Comparison of ENCODE assay signal across 23 cellular contexts in genomic region chr1:109257682-109258421, GRCh38. TPM values are rescaled to one million over a fixed set of nuclear protein-coding genes. Genes with fewer than 3 reads are reported as not detected.
DNase-seq lines count a peak whose midpoint lies in the region; ATAC-seq, FAIRE-seq and TF ChIP-seq lines count a peak whose summit lies in the region.
"Had no signal": no experiment of that assay in that cellular context is flagged by ENCODE, and none has a peak within 500 bp of the region (broad histone marks: within the 10 kb centered on the region; RNA-seq: fewer than 3 reads in every experiment).

No MANE protein-coding gene starts in this region.

- H2BK15ac ChIP-seq in H9 (ENCODE audit: low read depth, low read length) (no peak overlapping the region), H1 (ENCODE audit: low read length) (0 out of 2 replicates have a peak overlapping the region, but pooled peaks have one; percentile 8)

- H4K20me1 ChIP-seq in H9 (ENCODE audit: control insufficient read depth, insufficient read depth, insufficient read length) (no peaks in the 10 kb centered on the region), PC-9 (ENCODE audit: insufficient read depth) (no peaks in the 10 kb centered on the region), H1 (replicated peaks in 1 of 2; ENCODE audit: control insufficient read depth in 1 of 2, insufficient read depth in 2 of 2, low read length in 2 of 2) (no peaks in the 10 kb centered on the region), neural progenitor cell (ENCODE audit: low read depth) (no peaks in the 10 kb centered on the region)

- H3K36me3 Mint-ChIP-seq in H9 (ENCODE audit: insufficient read depth in 1 of 3, low read depth in 3 of 3) (peaks cover 5 to 24% (median 18%) of the 10 kb centered on the region in 3 experiments; a peak in 5 of 7 replicates), neural progenitor cell (peaks cover 24% of the 10 kb centered on the region)
- H3K36me3 Mint-ChIP-seq: naive thymus-derived CD4-positive, alpha-beta T cell; stimulated activated naive B cell treated with anti-CD40 and anti-IgM and Interleukin-4, amounts not matched to agents 10 μg/mL and 1 μg/mL and 100 μg/mL, for 72 hours had no signal

- H3K23ac ChIP-seq in H9 (ENCODE audit: insufficient read length, low read depth, low read length) (no peak overlapping the region), H1 (ENCODE audit: insufficient read length) (no peak overlapping the region)

- H2AFZ ChIP-seq in H9 (ENCODE audit: low read length) (no peak overlapping the region), PC-9 (no peak overlapping the region), H1 (ENCODE audit: low read length) (no peak overlapping the region), neural progenitor cell (replicated peaks) (no peak overlapping the region)

- H3K27ac ChIP-seq in H9 (ENCODE audit: insufficient read length, low read depth, low read length) = no peak overlapping the region
- H3K27ac ChIP-seq in PC-9 = peak overlapping the region; percentile 5; the same call in 1 of the 2 replicates
- H3K27ac ChIP-seq in H1 (ENCODE audit: low read depth, low read length) = no peak overlapping the region
- H3K27ac ChIP-seq in neural progenitor cell = no peak overlapping the region
- H3K27ac ChIP-seq: transverse colon had no signal

- FAIRE-seq in H1 (lab: Jason Lieb, UNC) = no peak
- FAIRE-seq: endothelial cell of umbilical vein, frontal cortex, GM12892 had no signal

- no peak overlapping the region for H3K56ac ChIP-seq in H9 (ENCODE audit: insufficient read length, low read depth, low read length)
- H3K56ac ChIP-seq in H1 (replicated peaks; ENCODE audit: insufficient read length, low read depth, low read length) = no peak overlapping the region

- TF ChIP-seq EP300 in H1 (IDR thresholded peaks at IDR 0.05; ENCODE audit: borderline replicate concordance in 1 of 2, low read depth in 2 of 2, low read length in 2 of 2) = no peak

- peaks cover 44 to 58% of the 10 kb centered on the region in 2 experiments for H3K4me1 Mint-ChIP-seq in H9
- peaks cover 73% of the 10 kb centered on the region for H3K4me1 Mint-ChIP-seq in neural progenitor cell

- H4K8ac ChIP-seq in H9 (replicated peaks; ENCODE audit: insufficient read length, low read depth, low read length) (no peak overlapping the region), H1 (ENCODE audit: extremely low read depth, insufficient read depth, low read length) (peak overlapping the region; percentile 4; the same call in 1 of the 2 replicates)

- H3K4me1 ChIP-seq in H9 (ENCODE audit: insufficient read depth, low read length) = no peaks in the 10 kb centered on the region; the same call in 1 of the 2 replicates
- H3K4me1 ChIP-seq in PC-9 (replicated peaks; ENCODE audit: insufficient read depth) = peaks cover 38% of the 10 kb centered on the region
- peaks cover 5 to 37% (median 28%) of the 10 kb centered on the region in 4 experiments for H3K4me1 ChIP-seq in H1 (replicated peaks in 1 of 4; ENCODE audit: control insufficient read depth in 3 of 4, insufficient read depth in 4 of 4, low read length in 3 of 4)
- peaks cover 60% of the 10 kb centered on the region for H3K4me1 ChIP-seq in neural progenitor cell

- no peak for ATAC-seq in GM19467 (IDR thresholded peaks at IDR 0.05; ENCODE audit: unreplicated experiment)
- ATAC-seq: naive thymus-derived CD4-positive, alpha-beta T cell; stimulated activated naive B cell treated with anti-CD40 and anti-IgM and Interleukin-4, amounts not matched to agents 10 μg/mL and 1 μg/mL and 100 μg/mL, for 72 hours had no signal

- H3F3A ChIP-seq in PC-9 (ENCODE audit: insufficient read depth, low read depth) (peaks cover 15% of the 10 kb centered on the region), neural progenitor cell (ENCODE audit: low read depth) (peaks cover 47% of the 10 kb centered on the region)

- no peak for TF ChIP-seq POLR2A in H1 (IDR thresholded peaks at IDR 0.05; ENCODE audit: control extremely low read depth in 1 of 2, low read depth in 2 of 2, low read length in 2 of 2)

- no peak overlapping the region for H3K9ac ChIP-seq in H9 (ENCODE audit: extremely low read depth, insufficient read length, low read length)
- no peak overlapping the region for H3K9ac ChIP-seq in H1 (replicated peaks in 1 of 4; ENCODE audit: extremely low read depth in 1 of 4, low read depth in 3 of 4, low read length in 3 of 4)
- H3K9ac ChIP-seq in neural progenitor cell = no peak overlapping the region

- H3K4me3 Mint-ChIP-seq in H9 (no peak overlapping the region), neural progenitor cell (peak overlapping the region; percentile 59)
- H3K4me3 Mint-ChIP-seq: IgD-negative memory B cell; naive thymus-derived CD4-positive, alpha-beta T cell; stimulated activated naive B cell treated with anti-CD40 and anti-IgM and Interleukin-4, amounts not matched to agents 10 μg/mL and 1 μg/mL and 100 μg/mL, for 72 hours had no signal

- DNase-seq in H9 (no peak), PC-9 (no peak), H1 (ENCODE audit: low read depth in 1 of 2, low spot score in 2 of 2) (no peak), neural progenitor cell (ENCODE audit: low spot score) (no peak), AG08395 (ENCODE audit: low spot score) (no peak), foreskin melanocyte (no peak), NCI-H1694 (lab: John Stamatoyannopoulos, UW) (no peak)
- DNase-seq: activated CD8-positive, alpha-beta memory T cell treated with anti-CD3 and anti-CD28 coated beads, Interleukin-2, amount 50 U/mL, for 48 hours; CD8-positive, alpha-beta memory T cell; GOT3; mesendoderm; naive thymus-derived CD4-positive, alpha-beta T cell; NCI-H146; stimulated activated naive B cell treated with anti-CD40 and anti-IgM and Interleukin-4, amounts not matched to agents 10 μg/mL and 1 μg/mL and 100 μg/mL, for 72 hours; transverse colon had no signal

- TF ChIP-seq CTCF in H9 (conservative IDR thresholded peaks at IDR 0.05) = no peak
- no peak for TF ChIP-seq CTCF in PC-9 (conservative IDR thresholded peaks at IDR 0.05)
- TF ChIP-seq CTCF in H1 (IDR thresholded peaks at IDR 0.05; ENCODE audit: control extremely low read depth in 1 of 3, insufficient read depth in 1 of 3, low read depth in 1 of 3, low read length in 3 of 3) = no peak
- no peak for TF ChIP-seq CTCF in neural progenitor cell (IDR thresholded peaks at IDR 0.05)

- H3K9me3 ChIP-seq in H9 (ENCODE audit: control insufficient read depth, low read depth, low read length) = no peaks in the 10 kb centered on the region
- no peaks in the 10 kb centered on the region for H3K9me3 ChIP-seq in PC-9 (ENCODE audit: insufficient read depth, low read depth)
- H3K9me3 ChIP-seq in H1 (ENCODE audit: insufficient read depth in 2 of 2, low read depth in 1 of 2, low read length in 1 of 2) = no peaks in the 10 kb centered on the region
- no peaks in the 10 kb centered on the region for H3K9me3 ChIP-seq in neural progenitor cell (ENCODE audit: low read depth)
- H3K9me3 ChIP-seq: MG63, transverse colon had no signal

- H3K18ac ChIP-seq in H9 (ENCODE audit: insufficient read length, low read depth, low read length) = no peak overlapping the region
- H3K18ac ChIP-seq in H1 (ENCODE audit: extremely low read depth, low read length) = no peak overlapping the region

- H3K14ac ChIP-seq in H9 (ENCODE audit: insufficient read depth, low read length) = no peak overlapping the region
- H3K14ac ChIP-seq in H1 (ENCODE audit: insufficient read length) = no peak overlapping the region

- intact Hi-C loops in PC-9 (cut with micrococcal nuclease; ENCODE audit: unreplicated experiment) = no loop called here

- H3K27me3 Mint-ChIP-seq in H9 (ENCODE audit: low read depth) (no peaks in the 10 kb centered on the region; the same call in 1 of the 2 replicates), neural progenitor cell (ENCODE audit: insufficient read depth, low read depth) (peaks cover 4% of the 10 kb centered on the region)
- H3K27me3 Mint-ChIP-seq: CD8-positive, alpha-beta memory T cell; naive thymus-derived CD4-positive, alpha-beta T cell had no signal

- H2BK20ac ChIP-seq in H9 (ENCODE audit: low read depth, low read length, poor library complexity, severe bottlenecking) = no peak overlapping the region
- no peak overlapping the region for H2BK20ac ChIP-seq in H1 (ENCODE audit: low read length)

- no peaks in the 10 kb centered on the region for H3K9me2 ChIP-seq in PC-9 (ENCODE audit: insufficient read depth)

- POLR2A ChIA-PET in PC-9 (lab: Charles Lee; ENCODE audit: unreplicated experiment) = interaction anchor here (0.6 kb wide), 1 partner anchor 8 kb away, joined by 3 read pairs; the partner anchor contains the start of gene CELSR2
- POLR2A ChIA-PET in H1 (lab: Charles Lee; ENCODE audit: partially characterized antibody) = interaction anchor here (5.8 to 12.2 kb wide), 2 partner anchors 21 to 44 kb away, joined by 36 to 252 read pairs; partner anchors contain the start of gene SARS1

- H3K23me2 ChIP-seq in H9 (ENCODE audit: insufficient read length, low read depth, low read length, poor library complexity, severe bottlenecking) (peaks cover 5% of the 10 kb centered on the region), H1 (ENCODE audit: low read depth, low read length) (no peaks in the 10 kb centered on the region; the same call in 1 of the 2 replicates)

- H3K36me3 ChIP-seq in PC-9 (ENCODE audit: low read depth) (no peaks in the 10 kb centered on the region), H1 (ENCODE audit: control insufficient read depth in 2 of 4, insufficient read depth in 4 of 4, low read length in 3 of 4) (peaks cover 0 to 7% (median 1%) of the 10 kb centered on the region in 4 experiments; a peak in 3 of 8 replicates), neural progenitor cell (no peaks in the 10 kb centered on the region)
- H3K36me3 ChIP-seq: MG63, transverse colon had no signal

- no peaks in the 10 kb centered on the region for H3K27me3 ChIP-seq in H9 (ENCODE audit: insufficient read depth, low read length)
- no peaks in the 10 kb centered on the region for H3K27me3 ChIP-seq in PC-9 (ENCODE audit: insufficient read depth, low read depth)
- H3K27me3 ChIP-seq in H1 (replicated peaks in 1 of 4; ENCODE audit: control insufficient read depth in 3 of 4, extremely low read depth in 1 of 4, insufficient read depth in 3 of 4, low read length in 3 of 4) = no peaks in the 10 kb centered on the region
- no peaks in the 10 kb centered on the region for H3K27me3 ChIP-seq in neural progenitor cell
- H3K27me3 ChIP-seq: MG63, transverse colon had no signal

- WGBS in H9 (ENCODE audit: extremely low coverage, insufficient read length, low lambda C conversion rate) = no CpG with 5 or more reads among the region's 15 CpGs
- 82% methylated on average over 14 of the region's 15 CpGs; no CpG with 5 or more reads in 1 of the 2 experiments for WGBS in H1 (ENCODE audit: extremely low coverage in 1 of 2, insufficient coverage in 1 of 2, insufficient read length in 1 of 2, insufficient replicate concordance in 2 of 2, low coverage in 1 of 2, low lambda C conversion rate in 2 of 2, missing lambda C conversion rate in 1 of 2), 2 experiments

- H2BK5ac ChIP-seq in H9 (ENCODE audit: insufficient read length, low read length) (no peak overlapping the region), H1 (ENCODE audit: low read depth, low read length) (no peak overlapping the region)

- TF ChIP-seq RAD21 in H1 (IDR thresholded peaks at IDR 0.05 in 1 of 2, conservative IDR thresholded peaks at IDR 0.05 in 1 of 2; ENCODE audit: low read depth in 2 of 2, low read length in 2 of 2) = no peak

- H3K79me1 ChIP-seq in H9 (ENCODE audit: insufficient read depth, low read depth, low read length, poor library complexity, severe bottlenecking) = no peaks in the 10 kb centered on the region
- H3K79me1 ChIP-seq in H1 (ENCODE audit: low read depth, low read length) = peaks cover 9% of the 10 kb centered on the region; the same call in 1 of the 2 replicates

- H2AK5ac ChIP-seq in H9 (ENCODE audit: insufficient read length, low read length) (no peak overlapping the region), H1 (ENCODE audit: low read depth, low read length) (no peak overlapping the region)

- H3K27ac Mint-ChIP-seq in H9 = peak overlapping the region in 2 of 3 experiments; percentile 39 to 59; a peak in 2 of 7 replicates
- peak overlapping the region; percentile 96 for H3K27ac Mint-ChIP-seq in neural progenitor cell
- H3K27ac Mint-ChIP-seq: stimulated activated naive B cell treated with anti-CD40 and anti-IgM and Interleukin-4, amounts not matched to agents 10 μg/mL and 1 μg/mL and 100 μg/mL, for 72 hours had no signal

- H3T11ph ChIP-seq in H9 (ENCODE audit: low read length) = no peak overlapping the region

- H3K9me3 Mint-ChIP-seq in H9 (no peaks in the 10 kb centered on the region), neural progenitor cell (no peaks in the 10 kb centered on the region)
- H3K9me3 Mint-ChIP-seq: CD8-positive, alpha-beta memory T cell; naive thymus-derived CD4-positive, alpha-beta T cell; stimulated activated naive B cell treated with anti-CD40 and anti-IgM and Interleukin-4, amounts not matched to agents 10 μg/mL and 1 μg/mL and 100 μg/mL, for 72 hours had no signal

- H2BK120ac ChIP-seq in H9 (ENCODE audit: low read depth, low read length, poor library complexity, severe bottlenecking) (no peak overlapping the region), H1 (replicated peaks; ENCODE audit: low read depth, low read length) (no peak overlapping the region)

- no TSS peak for BruUV-seq in PC-9 (replicated peaks; lab: Mats Ljungman, UMichigan)

- H3K79me2 ChIP-seq in H9 (ENCODE audit: insufficient read depth, low read length) (no peaks in the 10 kb centered on the region), PC-9 (ENCODE audit: low read depth) (no peaks in the 10 kb centered on the region), H1 (ENCODE audit: control insufficient read depth in 1 of 2, insufficient read depth in 2 of 2, low read length in 2 of 2) (peaks cover 0 to 21% of the 10 kb centered on the region in 2 experiments; a peak in 1 of 4 replicates), neural progenitor cell (ENCODE audit: low read depth) (peaks cover 53% of the 10 kb centered on the region)

- no peak overlapping the region for H3K4ac ChIP-seq in H9 (ENCODE audit: low read depth, low read length)
- no peak overlapping the region for H3K4ac ChIP-seq in H1 (replicated peaks; ENCODE audit: insufficient read length, low read depth, low read length)

- no peak overlapping the region for H3K4me2 ChIP-seq in H9 (ENCODE audit: insufficient read depth, insufficient read length, low read length)
- H3K4me2 ChIP-seq in PC-9 = peak overlapping the region; percentile 32
- H3K4me2 ChIP-seq in H1 (ENCODE audit: insufficient read depth in 1 of 2, low read depth in 2 of 2, low read length in 2 of 2) = no peak overlapping the region
- H3K4me2 ChIP-seq in neural progenitor cell = peak overlapping the region; percentile 27

- H4K91ac ChIP-seq in H9 (ENCODE audit: insufficient read length, low read depth, low read length) = no peak overlapping the region
- peak overlapping the region; percentile 41 for H4K91ac ChIP-seq in H1 (replicated peaks; ENCODE audit: insufficient read length, low read length)

- CTCF ChIA-PET in PC-9 (lab: Charles Lee) = interaction anchor here (0.6 kb wide), 1 partner anchor 17 kb away, joined by 3 read pairs; no protein-coding TSS in a partner anchor
- CTCF ChIA-PET in H1 (lab: Charles Lee; ENCODE audit: partially characterized antibody) = interaction anchor here (1.0 to 28.7 kb wide), 5 partner anchors 6 to 142 kb away, joined by 5 to 651 read pairs (median 65); partner anchors contain the start of genes PSRC1, SARS1 and SORT1

- H3K4me3 ChIP-seq in PC-9 (no peak overlapping the region), H1 (ENCODE audit: extremely low read depth in 1 of 4, insufficient read depth in 2 of 4, low read depth in 3 of 4, low read length in 4 of 4) (no peak overlapping the region), neural progenitor cell (no peak overlapping the region)
- H3K4me3 ChIP-seq: MG63, transverse colon had no signal

- no peak overlapping the region for H2BK12ac ChIP-seq in H9 (ENCODE audit: insufficient read length, low read depth, low read length)
- no peak overlapping the region for H2BK12ac ChIP-seq in H1 (ENCODE audit: low read depth, low read length)

- H4K5ac ChIP-seq in H9 (ENCODE audit: insufficient read length, low read depth, low read length) (no peak overlapping the region), H1 (ENCODE audit: insufficient read length, low read depth, low read length) (no peak overlapping the region)

RNA-seq across cellular contexts. Expression of gene CELSR2, which starts 8.5 kb away (rescaled TPM):
- total RNA-seq in H9 (2021) (26.7 and 29.2 TPM in 2 replicates), PC-9 (2021) (19.0 and 19.5 TPM in 2 replicates), neural progenitor cell (ENCODE audit: low replicate concordance) (11.1 and 26.5 TPM in 2 replicates)
- 27.7 and 28.0 TPM in 2 replicates for total RNA-seq in H1 (2021; fragmentation: NEBNext Ultra II Directional; extraction: Animal tissue kit (Norgen Biotek cat#: 25700))
- polyA plus RNA-seq in H1 (2011; rRNA removed) = 12.0 and 25.9 TPM in 2 replicates
- polyA plus RNA-seq in H1 (2011; cell fraction: cytosol; rRNA removed) = 12.4 TPM
- 59.6 TPM for polyA plus RNA-seq in H1 (2011; cell fraction: nucleus; rRNA removed)
- polyA plus RNA-seq in H1 (2012, experiment 1 of 2) = 15.3 to 24.5 TPM (median 21.9 TPM) in 4 replicates
- polyA plus RNA-seq in H1 (2012, experiment 2 of 2) = 16.0 TPM
- 19.9 TPM for polyA plus RNA-seq in H1 (2013, experiment 1 of 2)
- 16.0 TPM for polyA plus RNA-seq in H1 (2013, experiment 2 of 2)
- polyA minus RNA-seq in H1 (2011; rRNA and poly(A)+ RNA removed) = 37.3 and 50.6 TPM in 2 replicates
- 28.1 TPM for polyA minus RNA-seq in H1 (2011; cell fraction: cytosol; rRNA and poly(A)+ RNA removed)
- polyA minus RNA-seq in H1 (2011; cell fraction: nucleus; rRNA and poly(A)+ RNA removed) = 39.4 TPM

RNA-seq across cellular contexts. Expression of gene PSRC1, which starts 25.1 kb away (rescaled TPM):
- total RNA-seq in H9 (2021) = 60.3 and 63.0 TPM in 2 replicates
- total RNA-seq in PC-9 (2021) = 26.4 and 28.6 TPM in 2 replicates
- 67.3 and 69.6 TPM in 2 replicates for total RNA-seq in H1 (2021; fragmentation: NEBNext Ultra II Directional; extraction: Animal tissue kit (Norgen Biotek cat#: 25700))
- polyA plus RNA-seq in H1 (2011; rRNA removed) = 56.1 and 83.3 TPM in 2 replicates
- polyA plus RNA-seq in H1 (2011; cell fraction: cytosol; rRNA removed) = 61.4 TPM
- 94.4 TPM for polyA plus RNA-seq in H1 (2011; cell fraction: nucleus; rRNA removed)
- polyA plus RNA-seq in H1 (2012, experiment 1 of 2) = 49.1 to 60.0 TPM (median 56.5 TPM) in 4 replicates
- polyA plus RNA-seq in H1 (2012, experiment 2 of 2) = 58.9 TPM
- 54.5 TPM for polyA plus RNA-seq in H1 (2013, experiment 1 of 2)
- 53.3 TPM for polyA plus RNA-seq in H1 (2013, experiment 2 of 2)
- 16.6 and 25.5 TPM in 2 replicates for polyA minus RNA-seq in H1 (2011; rRNA and poly(A)+ RNA removed)
- 24.0 TPM for polyA minus RNA-seq in H1 (2011; cell fraction: cytosol; rRNA and poly(A)+ RNA removed)
- polyA minus RNA-seq in H1 (2011; cell fraction: nucleus; rRNA and poly(A)+ RNA removed) = 21.1 TPM
- 78.1 and 134 TPM in 2 replicates for total RNA-seq in neural progenitor cell (ENCODE audit: low replicate concordance)
- polyA plus RNA-seq: IgD-negative memory B cell had no signal

RNA-seq across cellular contexts. Expression of gene SARS1, which starts 44.1 kb away (rescaled TPM):
- total RNA-seq in H9 (2021) = 139 and 144 TPM in 2 replicates
- 206 and 279 TPM in 2 replicates for total RNA-seq in PC-9 (2021)
- total RNA-seq in H1 (2021; fragmentation: NEBNext Ultra II Directional; extraction: Animal tissue kit (Norgen Biotek cat#: 25700)) = 136 and 146 TPM in 2 replicates
- 83.1 and 97.1 TPM in 2 replicates for polyA plus RNA-seq in H1 (2011; rRNA removed)
- polyA plus RNA-seq in H1 (2011; cell fraction: cytosol; rRNA removed) = 145 TPM
- 134 TPM for polyA plus RNA-seq in H1 (2011; cell fraction: nucleus; rRNA removed)
- 150 to 162 TPM (median 155 TPM) in 4 replicates for polyA plus RNA-seq in H1 (2012, experiment 1 of 2)
- polyA plus RNA-seq in H1 (2012, experiment 2 of 2) = 71.7 TPM
- 89.1 TPM for polyA plus RNA-seq in H1 (2013, experiment 1 of 2)
- polyA plus RNA-seq in H1 (2013, experiment 2 of 2) = 87.4 TPM
- 87.1 and 97.9 TPM in 2 replicates for polyA minus RNA-seq in H1 (2011; rRNA and poly(A)+ RNA removed)
- 50.2 TPM for polyA minus RNA-seq in H1 (2011; cell fraction: cytosol; rRNA and poly(A)+ RNA removed)
- 67.5 TPM for polyA minus RNA-seq in H1 (2011; cell fraction: nucleus; rRNA and poly(A)+ RNA removed)
- 118 and 128 TPM in 2 replicates for total RNA-seq in neural progenitor cell (ENCODE audit: low replicate concordance)

RNA-seq across cellular contexts. Expression of gene MYBPHL, which starts 49.0 kb away (rescaled TPM):
- total RNA-seq in H9 (2021) (0.59 and 1.1 TPM in 2 replicates), PC-9 (2021) (not detected in 2 replicates), neural progenitor cell (ENCODE audit: low replicate concordance) (not detected in 2 replicates)
- total RNA-seq in H1 (2021; fragmentation: NEBNext Ultra II Directional; extraction: Animal tissue kit (Norgen Biotek cat#: 25700)) = 0.30 TPM in 1 of 2 replicates, not detected in the other
- polyA plus RNA-seq in H1 (2011; rRNA removed) = 0.24 and 0.58 TPM in 2 replicates
- polyA plus RNA-seq in H1 (2011; cell fraction: cytosol; rRNA removed) = 0.17 TPM
- polyA plus RNA-seq in H1 (2011; cell fraction: nucleus; rRNA removed) = 0.66 TPM
- 0.20 to 0.83 TPM (median 0.55 TPM) in 3 of 4 replicates, not detected in the other for polyA plus RNA-seq in H1 (2012, experiment 1 of 2)
- polyA plus RNA-seq in H1 (2012, experiment 2 of 2) = not detected
- 0.24 TPM for polyA plus RNA-seq in H1 (2013, experiment 1 of 2)
- polyA plus RNA-seq in H1 (2013, experiment 2 of 2) = 0.09 TPM
- polyA minus RNA-seq in H1 (2011; rRNA and poly(A)+ RNA removed) = 0.37 TPM in 1 of 2 replicates, not detected in the other
- polyA minus RNA-seq in H1 (2011; cell fraction: cytosol; rRNA and poly(A)+ RNA removed) = 0.81 TPM
- polyA minus RNA-seq in H1 (2011; cell fraction: nucleus; rRNA and poly(A)+ RNA removed) = not detected
- total RNA-seq: CD8-positive, alpha-beta memory T cell; endothelial cell of umbilical vein; frontal cortex; naive thymus-derived CD4-positive, alpha-beta T cell; NCI-H460; RPMI7951; transverse colon had no signal
- polyA plus RNA-seq: CD8-positive, alpha-beta memory T cell; endothelial cell of umbilical vein; IgD-negative memory B cell; naive thymus-derived CD4-positive, alpha-beta T cell had no signal

Comparison
In these comparisons a context has a peak if more than half of its experiments do, and no peak if none do; other contexts are left out.
1. H3K4me2 ChIP-seq: peak in PC-9 (single experiment) and neural progenitor cell (single experiment); none in H9 (single experiment) and H1 (0 of 2).